Comparison of ENCODE assay signal across 16 cellular contexts in genomic region chr2:207935991-207936370, GRCh38.
"Had no signal": no experiment of that assay in that cellular context is flagged by ENCODE, and none has a peak within 500 bp of the region (broad histone marks: within the 10 kb centered on the region; RNA-seq: fewer than 3 reads in every experiment).

No MANE protein-coding gene starts in this region.

- H3K4me3 Mint-ChIP-seq: naive thymus-derived CD4-positive, alpha-beta T cell had no signal

- H3K9me3 Mint-ChIP-seq: naive thymus-derived CD4-positive, alpha-beta T cell had no signal

- H3K27me3 ChIP-seq: colonic mucosa, foreskin keratinocyte, neutrophil, right atrium auricular region, tibial artery had no signal

- H3K27ac Mint-ChIP-seq: naive thymus-derived CD4-positive, alpha-beta T cell had no signal

- H3K27ac ChIP-seq: colonic mucosa, foreskin keratinocyte, neutrophil, psoas muscle, tibial artery had no signal

- ATAC-seq: foreskin keratinocyte; left ventricle myocardium superior; naive thymus-derived CD4-positive, alpha-beta T cell; psoas muscle had no signal

- H3K36me3 ChIP-seq: colonic mucosa, right atrium auricular region had no signal

- H3K4me1 ChIP-seq: foreskin keratinocyte, psoas muscle had no signal

- DNase-seq: caudate nucleus; colonic mucosa; dermis blood vessel endothelial cell; erythroblast; foreskin keratinocyte; hippocampal formation; left ventricle myocardium superior; mammary epithelial cell; naive thymus-derived CD4-positive, alpha-beta T cell; psoas muscle; stimulated activated CD4-positive, alpha-beta T cell treated with anti-CD3 and anti-CD28 coated beads, Interleukin-2, amount 100 ng/mL, for 48 hours; stimulated activated naive CD4-positive, alpha-beta T cell treated with Interleukin-2 at 50 U/mL for 16 hours; tibial artery had no signal

- H3K9me3 ChIP-seq: colonic mucosa, neutrophil, psoas muscle, right atrium auricular region, tibial artery had no signal

- H3K4me3 ChIP-seq: colonic mucosa, psoas muscle, right atrium auricular region, smooth muscle cell, tibial artery had no signal

- H3K27me3 Mint-ChIP-seq: naive thymus-derived CD4-positive, alpha-beta T cell had no signal
